Comparison of ENCODE assay signal across 36 cellular contexts in the genomic region with DNA sequence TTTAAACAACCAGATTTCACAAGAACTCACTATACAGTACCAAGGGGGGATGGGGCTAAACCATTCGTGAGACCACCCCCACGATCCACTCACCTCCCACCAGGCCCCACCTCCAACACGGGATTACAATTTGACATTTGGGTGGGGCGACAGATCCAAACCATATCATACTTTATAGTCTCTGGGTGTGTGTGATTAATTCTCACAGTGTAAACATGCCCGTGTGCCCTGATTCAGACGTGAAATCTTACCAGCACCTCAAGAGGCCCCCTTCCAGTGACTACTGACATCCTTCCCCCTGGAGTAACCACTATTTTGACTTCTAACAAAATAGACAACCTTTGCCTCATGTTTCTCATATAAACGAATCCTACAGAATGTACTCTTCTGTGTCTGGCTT. TPM values are rescaled to one million over a fixed set of nuclear protein-coding genes. Genes with fewer than 3 reads are reported as not detected.
"Had no signal": no experiment of that assay in that cellular context is flagged by ENCODE, and none has a peak within 500 bp of the region (broad histone marks: within the 10 kb centered on the region; RNA-seq: fewer than 3 reads in every experiment).

No MANE protein-coding gene starts in this region.

- FAIRE-seq: astrocyte, TTC549 had no signal

- H3K4me3 Mint-ChIP-seq: activated B cell treated with CpG ODN at 0.5 μM for 24 hours; activated CD4-positive, alpha-beta memory T cell treated with anti-CD3 and anti-CD28 coated beads, Interleukin-2, amount 10 ng/mL, durations not matched to agents 7 days and 5 days; activated CD4-positive, alpha-beta T cell treated with anti-CD3 and anti-CD28 coated beads, Interleukin-2, amount 10 ng/mL, durations not matched to agents 7 days and 5 days; activated CD8-positive, alpha-beta T cell treated with anti-CD3 and anti-CD28 coated beads, Interleukin-2, amount 10 ng/mL, durations not matched to agents 7 days and 5 days; activated naive CD4-positive, alpha-beta T cell treated with anti-CD3 and anti-CD28 coated beads for 36 hours; activated naive CD8-positive, alpha-beta T cell treated with anti-CD3 and anti-CD28 coated beads for 36 hours; activated T-cell treated with anti-CD3 and anti-CD28 coated beads, Interleukin-2, amount 50 U/mL, for 24 hours; activated T-cell treated with anti-CD3 and anti-CD28 coated beads, Interleukin-2, amount 50 U/mL, for 72 hours; activated T-helper 1 cell treated with anti-CD3 and anti-CD28 coated beads, Interleukin-12 subunit alpha, Interleukin-12 subunit beta, Interleukin-2, Interleukin-4 antibody, amounts not matched to agents 30 ng/mL and 10 ng/mL and 1 ng/mL, durations not matched to agents 14 hours and 24 hours and 36 hours; activated T-helper 17 cell treated with anti-CD3 and anti-CD28 coated beads, Interleukin-2, amount 50 U/mL, for 72 hours; T-helper 1 cell treated with Interleukin-12 subunit alpha and Interleukin-12 subunit beta and Interleukin-4 antibody, amounts not matched to agents 30 μg/mL and 1 μg/mL, for 36 hours; T-helper 2 cell treated with Interferon-gamma antibody and Interleukin-4, amounts not matched to agents 5 μg/mL and 100 μg/mL, for 36 hours had no signal

- H3K27me3 Mint-ChIP-seq: activated T-cell treated with anti-CD3 and anti-CD28 coated beads, Interleukin-2, amount 50 U/mL, for 24 hours; activated T-helper 17 cell treated with anti-CD3 and anti-CD28 coated beads, Interleukin-2, amount 50 U/mL, for 72 hours had no signal

- H3K27me3 ChIP-seq: adrenal gland, body of pancreas, brain microvascular endothelial cell, breast epithelium had no signal

- H3K9me3 Mint-ChIP-seq: activated B cell treated with CpG ODN at 0.5 μM for 24 hours; activated CD4-positive, alpha-beta memory T cell treated with anti-CD3 and anti-CD28 coated beads, Interleukin-2, amount 10 ng/mL, durations not matched to agents 7 days and 5 days; activated CD4-positive, alpha-beta T cell treated with anti-CD3 and anti-CD28 coated beads, Interleukin-2, amount 10 ng/mL, durations not matched to agents 7 days and 5 days; activated naive CD4-positive, alpha-beta T cell treated with anti-CD3 and anti-CD28 coated beads for 36 hours; activated naive CD4-positive, alpha-beta T cell treated with anti-CD3 and anti-CD28 coated beads, Interleukin-2, amount 50 U/mL, for 72 hours; activated naive CD8-positive, alpha-beta T cell treated with anti-CD3 and anti-CD28 coated beads for 36 hours; activated T-cell treated with anti-CD3 and anti-CD28 coated beads, Interleukin-2, amount 50 U/mL, for 24 hours; activated T-cell treated with anti-CD3 and anti-CD28 coated beads, Interleukin-2, amount 50 U/mL, for 72 hours; activated T-helper 1 cell treated with anti-CD3 and anti-CD28 coated beads, Interleukin-12 subunit alpha, Interleukin-12 subunit beta, Interleukin-2, Interleukin-4 antibody, amounts not matched to agents 30 ng/mL and 10 ng/mL and 1 ng/mL, durations not matched to agents 14 hours and 24 hours and 36 hours; activated T-helper 17 cell treated with anti-CD3 and anti-CD28 coated beads, Interleukin-2, amount 50 U/mL, for 72 hours; T-helper 1 cell treated with Interleukin-12 subunit alpha and Interleukin-12 subunit beta and Interleukin-4 antibody, amounts not matched to agents 30 μg/mL and 1 μg/mL, for 36 hours; T-helper 2 cell treated with Interferon-gamma antibody and Interleukin-4, amounts not matched to agents 5 μg/mL and 100 μg/mL, for 36 hours had no signal

- H3K27ac ChIP-seq: adrenal gland, body of pancreas, brain microvascular endothelial cell, breast epithelium, VCaP had no signal

- H3K27ac Mint-ChIP-seq: activated B cell treated with CpG ODN at 0.5 μM for 24 hours; activated CD4-positive, alpha-beta memory T cell treated with anti-CD3 and anti-CD28 coated beads, Interleukin-2, amount 10 ng/mL, durations not matched to agents 7 days and 5 days; activated CD4-positive, alpha-beta T cell treated with anti-CD3 and anti-CD28 coated beads, Interleukin-2, amount 10 ng/mL, durations not matched to agents 7 days and 5 days; activated CD8-positive, alpha-beta T cell treated with anti-CD3 and anti-CD28 coated beads, Interleukin-2, amount 10 ng/mL, durations not matched to agents 7 days and 5 days; activated naive CD4-positive, alpha-beta T cell treated with anti-CD3 and anti-CD28 coated beads for 36 hours; activated naive CD8-positive, alpha-beta T cell treated with anti-CD3 and anti-CD28 coated beads for 36 hours; activated T-cell treated with anti-CD3 and anti-CD28 coated beads, Interleukin-2, amount 50 U/mL, for 24 hours; activated T-cell treated with anti-CD3 and anti-CD28 coated beads, Interleukin-2, amount 50 U/mL, for 72 hours; activated T-helper 1 cell treated with anti-CD3 and anti-CD28 coated beads, Interleukin-12 subunit alpha, Interleukin-12 subunit beta, Interleukin-2, Interleukin-4 antibody, amounts not matched to agents 30 ng/mL and 10 ng/mL and 1 ng/mL, durations not matched to agents 14 hours and 24 hours and 36 hours; activated T-helper 17 cell treated with anti-CD3 and anti-CD28 coated beads, Interleukin-2, amount 50 U/mL, for 72 hours; T-helper 1 cell treated with Interleukin-12 subunit alpha and Interleukin-12 subunit beta and Interleukin-4 antibody, amounts not matched to agents 30 μg/mL and 1 μg/mL, for 36 hours; T-helper 2 cell treated with Interferon-gamma antibody and Interleukin-4, amounts not matched to agents 5 μg/mL and 100 μg/mL, for 36 hours had no signal

- H3K9me3 ChIP-seq: adrenal gland, body of pancreas, breast epithelium had no signal

- H3K4me3 ChIP-seq: adrenal gland, body of pancreas, breast epithelium had no signal

- H3K4me1 ChIP-seq: breast epithelium had no signal

- ATAC-seq: activated CD8-positive, alpha-beta T cell treated with anti-CD3 and anti-CD28 coated beads, Interleukin-2, amount 10 ng/mL, durations not matched to agents 7 days and 5 days; activated naive CD4-positive, alpha-beta T cell treated with anti-CD3 and anti-CD28 coated beads, Interleukin-2, amount 50 U/mL, for 72 hours; activated T-cell treated with anti-CD3 and anti-CD28 coated beads, Interleukin-2, amount 50 U/mL, for 72 hours; activated T-helper 17 cell treated with anti-CD3 and anti-CD28 coated beads, Interleukin-2, amount 50 U/mL, for 72 hours; body of pancreas had no signal

- DNase-seq: activated B cell treated with CpG ODN at 0.5 μM for 24 hours; activated CD4-positive, alpha-beta memory T cell treated with anti-CD3 and anti-CD28 coated beads, Interleukin-2, amount 10 ng/mL, durations not matched to agents 7 days and 5 days; activated CD4-positive, alpha-beta T cell treated with anti-CD3 and anti-CD28 coated beads for 4 hours; activated CD4-positive, alpha-beta T cell treated with anti-CD3 and anti-CD28 coated beads, Interleukin-2, amount 10 ng/mL, durations not matched to agents 7 days and 5 days; activated CD4-positive, alpha-beta T cell treated with anti-CD3 and anti-CD28 coated beads, Interleukin-2, amount 50 U/mL, for 48 hours; activated CD4-positive, CD25-positive, alpha-beta regulatory T cell treated with anti-CD3 and anti-CD28 coated beads, Interleukin-2, amount 50 U/mL, for 72 hours; activated CD8-positive, alpha-beta memory T cell treated with anti-CD3 and anti-CD28 coated beads, Interleukin-2, amount 50 U/mL, for 48 hours; activated CD8-positive, alpha-beta T cell treated with anti-CD3 and anti-CD28 coated beads, Interleukin-2, amount 10 ng/mL, durations not matched to agents 7 days and 5 days; activated effector memory CD4-positive, alpha-beta T cell treated with anti-CD3 and anti-CD28 coated beads, Interleukin-2, amount 50 U/mL, for 16 hours; activated gamma-delta T cell treated with Interleukin-2 at 50 U/mL for 16 hours; activated naive CD4-positive, alpha-beta T cell; activated naive CD4-positive, alpha-beta T cell treated with anti-CD3 and anti-CD28 coated beads for 36 hours; activated naive CD4-positive, alpha-beta T cell treated with anti-CD3 and anti-CD28 coated beads, Interleukin-2, amount 50 U/mL, for 16 hours; activated naive CD8-positive, alpha-beta T cell treated with anti-CD3 and anti-CD28 coated beads for 36 hours; activated T-cell treated with anti-CD3 and anti-CD28 coated beads, Interleukin-2, amount 50 U/mL, for 24 hours; activated T-cell treated with anti-CD3 and anti-CD28 coated beads, Interleukin-2, amount 50 U/mL, for 72 hours; adrenal gland; amniotic stem cell; aorta; body of pancreas; brain microvascular endothelial cell; central memory CD4-positive, alpha-beta T cell; SW 1271; T-helper 1 cell; T-helper 2 cell; T-helper 9 cell had no signal

- H3K36me3 ChIP-seq: adrenal gland, brain microvascular endothelial cell, breast epithelium had no signal

- H3K4me1 Mint-ChIP-seq: activated T-helper 17 cell treated with anti-CD3 and anti-CD28 coated beads, Interleukin-2, amount 50 U/mL, for 72 hours had no signal

RNA-seq across cellular contexts. Expression of gene SEMA5B, which starts 34.3 kb away (rescaled TPM):
- total RNA-seq: activated CD4-positive, alpha-beta T cell treated with anti-CD3 and anti-CD28 coated beads, Interleukin-2, amount 10 ng/mL, durations not matched to agents 7 days and 5 days; activated CD8-positive, alpha-beta memory T cell treated with anti-CD3 and anti-CD28 coated beads for 36 hours; activated CD8-positive, alpha-beta T cell treated with anti-CD3 and anti-CD28 coated beads, Interleukin-2, amount 10 ng/mL, durations not matched to agents 7 days and 5 days; activated naive CD4-positive, alpha-beta T cell treated with anti-CD3 and anti-CD28 coated beads for 36 hours; activated naive CD4-positive, alpha-beta T cell treated with anti-CD3 and anti-CD28 coated beads, Interleukin-2, amount 50 U/mL, for 72 hours; activated naive CD8-positive, alpha-beta T cell treated with anti-CD3 and anti-CD28 coated beads for 36 hours; activated T-cell treated with anti-CD3 and anti-CD28 coated beads, Interleukin-2, amount 50 U/mL, for 72 hours; activated T-helper 1 cell treated with anti-CD3 and anti-CD28 coated beads, Interleukin-12 subunit alpha, Interleukin-12 subunit beta, Interleukin-2, Interleukin-4 antibody, amounts not matched to agents 30 ng/mL and 10 ng/mL and 1 ng/mL, durations not matched to agents 14 hours and 24 hours and 36 hours had no signal
